Comparison of ENCODE assay signal across 10 cellular contexts in the genomic region with DNA sequence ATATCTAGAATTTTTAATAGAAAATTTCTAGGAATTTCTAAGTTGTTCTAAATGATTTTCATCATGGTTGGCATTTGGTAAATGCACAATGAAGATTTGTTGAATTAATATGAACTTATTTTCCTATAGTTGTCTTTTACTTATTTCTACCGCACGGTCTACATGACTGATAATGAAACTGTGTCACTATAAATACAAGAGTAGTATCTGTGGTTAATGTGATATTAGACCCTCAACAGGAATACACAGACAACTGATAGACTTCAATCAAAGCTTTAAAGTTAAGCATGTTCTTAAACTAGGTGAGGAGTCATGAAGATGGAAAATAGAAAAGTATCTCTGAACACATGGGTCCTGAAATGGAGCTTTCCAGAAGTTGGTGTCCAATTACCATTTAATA.
"Had no signal": no experiment of that assay in that cellular context is flagged by ENCODE, and none has a peak within 500 bp of the region (broad histone marks: within the 10 kb centered on the region; RNA-seq: fewer than 3 reads in every experiment).

No MANE protein-coding gene starts in this region.

- H3K4me3 Mint-ChIP-seq: H9, IgD-negative memory B cell had no signal

- DNase-seq: GM23248, GOT3, H9, HCEC 1CT, Karpas-422, KBM-7 had no signal

- H3K36me3 Mint-ChIP-seq: IgD-negative memory B cell had no signal

- H3K4me1 Mint-ChIP-seq: IgD-negative memory B cell had no signal

- H3K27ac Mint-ChIP-seq: H9, IgD-negative memory B cell had no signal

- H3K9me3 Mint-ChIP-seq: H9 had no signal

- H3K4me3 ChIP-seq: GM23248 had no signal

- FAIRE-seq: HepG2 had no signal

- H3K27ac ChIP-seq: GM23248, HL-60, KMS-11 had no signal

- H3K27me3 Mint-ChIP-seq: IgD-negative memory B cell had no signal

- ATAC-seq: HepG2 had no signal
